8 cellular contexts compared by ENCODE assay signal in genomic region chr12:69239286-69239921, GRCh38. TPM values are rescaled to one million over a fixed set of nuclear protein-coding genes. Genes with fewer than 3 reads are reported as not detected.
DNase-seq lines count a peak whose midpoint lies in the region; ATAC-seq and TF ChIP-seq lines count a peak whose summit lies in the region.

TSS of gene CPSF6 (plus strand) at chr12:69239569. CDS start at chr12:69239647, 78 bp downstream.

- H3K36me3 ChIP-seq in mucosa of descending colon (ENCODE audit: low read depth), result no peaks in the 10 kb centered on the region

- TF ChIP-seq EP300 in Ishikawa (IDR thresholded peaks at IDR 0.05; ENCODE audit: borderline replicate concordance), result peak; percentile 54; the same call in 1 of the 2 replicates

- peaks cover 36% of the 10 kb centered on the region for H3K4me1 ChIP-seq in mucosa of descending colon (ENCODE audit: low read depth)

- TF ChIP-seq CTCF in epithelial cell of esophagus (IDR thresholded peaks at IDR 0.05; ENCODE audit: insufficient read depth, low read depth, low read length, missing control alignments), result no peak
- TF ChIP-seq CTCF in mucosa of descending colon (IDR thresholded peaks at IDR 0.05), result no peak

- intact Hi-C loops in mucosa of descending colon (cut with DNase I, micrococcal nuclease), result no loop called here

- no peak for TF ChIP-seq RAD21 in Ishikawa (IDR thresholded peaks at IDR 0.05; ENCODE audit: low read depth)

- H3K9me3 ChIP-seq in mucosa of descending colon, result no peaks in the 10 kb centered on the region

- peak; percentile 91 for ATAC-seq in GM21619 (IDR thresholded peaks at IDR 0.05; ENCODE audit: unreplicated experiment)
- peak; percentile 98 for ATAC-seq in mucosa of descending colon

- DNase-seq in DMS153 treated with DMSO at 0.1 percent for 48 hours (lab: John Stamatoyannopoulos, UW; ENCODE audit: unreplicated experiment), result peak; percentile 91
- DNase-seq in OCI-M2 (lab: John Stamatoyannopoulos, UW; ENCODE audit: unreplicated experiment), result peak; percentile 47
- peak; percentile 94 for DNase-seq in activated T-cell treated with anti-CD3 and anti-CD28 coated beads for 4 hours
- DNase-seq in epithelial cell of esophagus (ENCODE audit: low read depth), result peak; percentile 94
- DNase-seq in mucosa of descending colon, result peak; percentile 97 to 98 (median 98)
- DNase-seq in stimulated activated CD8-positive, alpha-beta memory T cell treated with anti-CD3 and anti-CD28 coated beads, Interleukin-4, amount 100 ng/mL, for 1 hour (ENCODE audit: low read depth in 2 of 2, low spot score in 1 of 2), result peak; percentile 89 to 96

- H3K4me3 ChIP-seq in epithelial cell of esophagus (ENCODE audit: low read length), result peak within 1 kb of the TSS; percentile 76
- H3K4me3 ChIP-seq in mucosa of descending colon, result peak within 1 kb of the TSS; percentile 87

TF ChIP-seq in Ishikawa, 13 proteins besides CTCF, POLR2A, EP300 and RAD21:
- TF ChIP-seq USF1 (IDR thresholded peaks at IDR 0.05) (no peak), FOXM1 (IDR thresholded peaks at IDR 0.05; ENCODE audit: borderline replicate concordance, low read depth) (no peak), YY1 (IDR thresholded peaks at IDR 0.05; ENCODE audit: low read depth) (peak; percentile 93), NFIC (IDR thresholded peaks at IDR 0.05) (no peak), TEAD4 (IDR thresholded peaks at IDR 0.05) (no peak), CREB1 (IDR thresholded peaks at IDR 0.05; ENCODE audit: low read depth) (peak; percentile 80), TAF1 (IDR thresholded peaks at IDR 0.05; ENCODE audit: low read depth) (peak; percentile 92), TCF12 (IDR thresholded peaks at IDR 0.05; ENCODE audit: low read depth) (peak; percentile 57; the same call in 1 of the 2 replicates), ZBTB7A (IDR thresholded peaks at IDR 0.05; ENCODE audit: low read depth) (no peak; the same call in 1 of the 2 replicates), MAX (IDR thresholded peaks at IDR 0.05) (peak; percentile 59; the same call in 1 of the 2 replicates), EGR1 (IDR thresholded peaks at IDR 0.05) (no peak)

RNA-seq across cellular contexts. Expression of gene CPSF6, which starts in this region (rescaled TPM):
- 10 to 100 TPM; 46.7 to 57.3 (median 57.2) TPM for total RNA-seq in mucosa of descending colon

Comparison
In these comparisons a context has a peak if more than half of its experiments do, and no peak if none do; other contexts are left out.
1. Peak in every context shown above with its lines: DNase-seq, ATAC-seq and H3K4me3 ChIP-seq.
2. DNase-seq: peak in every context shown above with its lines; median percentile 98 in mucosa of descending colon; 94 in activated T-cell treated with anti-CD3 and anti-CD28 coated beads for 4 hours; 94 in epithelial cell of esophagus; 92 in stimulated activated CD8-positive, alpha-beta memory T cell treated with anti-CD3 and anti-CD28 coated beads, Interleukin-4, amount 100 ng/mL, for 1 hour; 91 in DMS153 treated with DMSO at 0.1 percent for 48 hours; 47 in OCI-M2.